In the genomic region with DNA sequence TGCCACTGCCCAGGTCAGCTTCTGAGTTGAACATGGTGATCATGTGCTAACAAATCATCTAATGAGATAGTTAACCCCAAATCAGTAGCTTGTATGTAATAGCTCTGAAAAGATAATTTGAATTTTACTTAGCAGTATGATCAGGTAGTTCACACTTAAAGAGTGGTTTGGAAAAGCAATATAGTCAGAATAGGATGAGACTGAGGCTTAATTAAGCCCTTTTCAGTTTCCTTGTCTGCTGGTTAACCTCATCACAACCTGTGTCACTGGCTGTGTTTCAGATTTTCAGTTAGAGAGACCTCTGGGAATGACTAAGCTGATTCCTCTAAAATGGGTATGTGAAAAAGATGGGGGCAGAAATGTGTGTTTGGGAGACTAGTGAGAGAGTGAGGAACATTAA, we compare ENCODE assay signal across 13 cellular contexts. TPM values are rescaled to one million over a fixed set of nuclear protein-coding genes. Genes with fewer than 3 reads are reported as not detected.
DNase-seq lines count a peak whose midpoint lies in the region; ATAC-seq and TF ChIP-seq lines count a peak whose summit lies in the region.
"Had no signal": no experiment of that assay in that cellular context is flagged by ENCODE, and none has a peak within 500 bp of the region (broad histone marks: within the 10 kb centered on the region; RNA-seq: fewer than 3 reads in every experiment).

No MANE protein-coding gene starts in this region.

- peaks cover 28% of the 10 kb centered on the region for H3K36me3 Mint-ChIP-seq in activated naive CD8-positive, alpha-beta T cell treated with anti-CD3 and anti-CD28 coated beads for 36 hours
- H3K36me3 Mint-ChIP-seq: type B pancreatic cell had no signal

- peaks cover 7% of the 10 kb centered on the region for H3K9me3 Mint-ChIP-seq in activated naive CD8-positive, alpha-beta T cell treated with anti-CD3 and anti-CD28 coated beads for 36 hours
- H3K9me3 Mint-ChIP-seq: type B pancreatic cell had no signal

- in situ Hi-C loops in HAP-1 (cut with MboI; ENCODE audit: low sequenced_read_pairs): no loop called here

- H3K4me3 Mint-ChIP-seq in activated naive CD8-positive, alpha-beta T cell treated with anti-CD3 and anti-CD28 coated beads for 36 hours: peak overlapping the region; percentile 47
- H3K4me3 Mint-ChIP-seq: type B pancreatic cell had no signal

- H3K27me3 ChIP-seq in HAP-1 (ENCODE audit: low read depth): no peaks in the 10 kb centered on the region

- peak overlapping the region; percentile 93 for H3K27ac Mint-ChIP-seq in activated naive CD8-positive, alpha-beta T cell treated with anti-CD3 and anti-CD28 coated beads for 36 hours
- H3K27ac Mint-ChIP-seq: type B pancreatic cell had no signal

- DNase-seq in GM20000 (ENCODE audit: low spot score): peak; percentile 22
- DNase-seq in activated naive CD8-positive, alpha-beta T cell treated with anti-CD3 and anti-CD28 coated beads for 36 hours: peak; percentile 9
- DNase-seq in amniotic stem cell (lab: John Stamatoyannopoulos, UW): no peak
- DNase-seq in iPS-NIHi11 (ENCODE audit: low spot score): no peak
- no peak for DNase-seq in HAP-1 (ENCODE audit: low spot score in 2 of 2)
- DNase-seq in D341Med (ENCODE audit: low spot score): no peak
- DNase-seq: GF-D8, Kasumi-1, left colon had no signal

- H3K4me1 ChIP-seq in HAP-1: peaks cover 3% of the 10 kb centered on the region; the same call in 1 of the 2 replicates

- H3K9me3 ChIP-seq in HAP-1: no peaks in the 10 kb centered on the region

- peaks cover 44% of the 10 kb centered on the region for H3K4me1 Mint-ChIP-seq in activated naive CD8-positive, alpha-beta T cell treated with anti-CD3 and anti-CD28 coated beads for 36 hours

- no peaks in the 10 kb centered on the region for H3K36me3 ChIP-seq in HAP-1 (replicated peaks)

- no peak overlapping the region for H3K4me3 ChIP-seq in HAP-1

- no peak for TF ChIP-seq CTCF in GM20000 (IDR thresholded peaks at IDR 0.05; ENCODE audit: extremely low read depth, missing control alignments)

- H3K27me3 Mint-ChIP-seq in activated naive CD8-positive, alpha-beta T cell treated with anti-CD3 and anti-CD28 coated beads for 36 hours: no peaks in the 10 kb centered on the region
- H3K27me3 Mint-ChIP-seq: type B pancreatic cell had no signal

- ATAC-seq in GM18508 (IDR thresholded peaks at IDR 0.05; ENCODE audit: insufficient read depth, unreplicated experiment) (peak; percentile 85), HG03103 (IDR thresholded peaks at IDR 0.05; ENCODE audit: low read depth, unreplicated experiment) (peak; percentile 72)
- ATAC-seq: left colon had no signal

RNA-seq across cellular contexts. Expression of a gene that starts 38.1 kb away (rescaled TPM):
- 10 to 100 TPM; 22.6 to 25.1 TPM for total RNA-seq in activated naive CD8-positive, alpha-beta T cell treated with anti-CD3 and anti-CD28 coated beads for 36 hours
- total RNA-seq: RPMI7951 had no signal

Comparison
In these comparisons a context has a peak if more than half of its experiments do, and no peak if none do; other contexts are left out.
1. DNase-seq: peak in GM20000 (single experiment) and activated naive CD8-positive, alpha-beta T cell treated with anti-CD3 and anti-CD28 coated beads for 36 hours (single experiment); none in amniotic stem cell (single experiment), iPS-NIHi11 (single experiment), HAP-1 (0 of 2) and D341Med (single experiment).